In genomic region chr1:179036844-179037465, GRCh38 we compare ENCODE assay signal across 9 cellular contexts.
DNase-seq lines count a peak whose midpoint lies in the region; ATAC-seq and TF ChIP-seq lines count a peak whose summit lies in the region.
"Had no signal": no experiment of that assay in that cellular context is flagged by ENCODE, and none has a peak within 500 bp of the region (broad histone marks: within the 10 kb centered on the region; RNA-seq: fewer than 3 reads in every experiment).

No MANE protein-coding gene starts in this region.

- peak overlapping the region; percentile 91 for H3K27ac ChIP-seq in DOHH2 (ENCODE audit: low read depth, low read length)
- H3K27ac ChIP-seq: thoracic aorta had no signal

- H3K4me1 ChIP-seq in DOHH2 (ENCODE audit: control insufficient read depth, low read length): peaks cover 75% of the 10 kb centered on the region

- H4K20me1 ChIP-seq in DOHH2 (ENCODE audit: control insufficient read depth, insufficient read depth, low read depth, low read length): no peaks in the 10 kb centered on the region

- no peaks in the 10 kb centered on the region for H3K36me3 ChIP-seq in DOHH2 (ENCODE audit: control insufficient read depth, low read length)
- H3K36me3 ChIP-seq: thoracic aorta had no signal

- H3K4me3 ChIP-seq in DOHH2 (ENCODE audit: low read length) (peak overlapping the region; percentile 95), fibroblast of mammary gland (ENCODE audit: control insufficient read depth, low read depth, low read length) (no peak overlapping the region)
- H3K4me3 ChIP-seq: thoracic aorta had no signal

- ATAC-seq in GM21526 (IDR thresholded peaks at IDR 0.05; ENCODE audit: low FRiP score, unreplicated experiment): peak; percentile 45
- no peak for ATAC-seq in GM21737 (IDR thresholded peaks at IDR 0.05; ENCODE audit: unreplicated experiment)

- DNase-seq in LoVo (ENCODE audit: low spot score): peak; percentile 4
- peak; percentile 64 for DNase-seq in fibroblast of mammary gland (ENCODE audit: low read depth)
- no peak for DNase-seq in T1000 (lab: John Stamatoyannopoulos, UW)
- no peak for DNase-seq in NCI-H146 treated with DMSO at 0.1 percent for 48 hours (lab: John Stamatoyannopoulos, UW; ENCODE audit: unreplicated experiment)
- DNase-seq in NCI-H2029 (lab: John Stamatoyannopoulos, UW): no peak

- peaks cover 30% of the 10 kb centered on the region for H3F3A ChIP-seq in DOHH2 (ENCODE audit: control insufficient read depth, insufficient read depth)

- peak overlapping the region; percentile 91 for H3K4me2 ChIP-seq in DOHH2 (ENCODE audit: low read length)

- H3K9me2 ChIP-seq in DOHH2 (replicated peaks; ENCODE audit: control insufficient read depth, low read length): no peaks in the 10 kb centered on the region

- no peaks in the 10 kb centered on the region for H3K27me3 ChIP-seq in DOHH2 (ENCODE audit: control insufficient read depth, low read length)

- TF ChIP-seq CTCF in DOHH2 (IDR thresholded peaks at IDR 0.05; ENCODE audit: low read depth, low read length, poor library complexity, severe bottlenecking) (no peak), fibroblast of mammary gland (conservative IDR thresholded peaks at IDR 0.05; ENCODE audit: control insufficient read depth, insufficient read depth, low read depth, low read length) (no peak)

- H3K79me2 ChIP-seq in DOHH2 (ENCODE audit: control insufficient read depth, low read length): peaks cover 85% of the 10 kb centered on the region

- peaks cover 2% of the 10 kb centered on the region; the same call in 1 of the 2 replicates for H3K9me3 ChIP-seq in DOHH2 (ENCODE audit: control insufficient read depth, insufficient read depth, low read length)
- H3K9me3 ChIP-seq: thoracic aorta had no signal

Comparison
In these comparisons a context has a peak if more than half of its experiments do, and no peak if none do; other contexts are left out.
1. DNase-seq: peak in LoVo (single experiment) and fibroblast of mammary gland (single experiment); none in T1000 (single experiment), NCI-H146 treated with DMSO at 0.1 percent for 48 hours (single experiment) and NCI-H2029 (single experiment).